In the genomic region with DNA sequence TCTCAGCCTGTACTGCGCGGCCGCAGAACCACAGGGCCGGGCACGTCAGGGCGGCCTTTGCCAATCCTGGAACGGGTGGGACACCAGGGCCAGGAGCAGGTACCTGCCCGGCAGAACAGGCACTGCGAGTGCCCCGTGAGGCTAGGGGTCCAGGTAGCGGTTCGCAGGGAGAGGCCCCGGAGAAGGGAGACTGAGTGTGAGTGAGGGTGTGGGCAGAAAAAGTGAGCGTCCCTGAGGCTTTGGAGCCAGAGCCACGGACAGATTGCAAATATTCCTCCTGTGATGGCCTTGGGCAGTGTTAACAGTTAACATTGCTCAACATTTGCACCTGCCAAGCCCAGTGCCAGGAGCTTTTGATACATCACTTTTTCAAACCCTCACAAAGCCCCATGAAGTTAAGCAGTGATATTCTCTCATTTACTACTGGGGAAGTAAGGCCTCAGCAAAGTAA, we compare ENCODE assay signal across 9 cellular contexts. TPM values are rescaled to one million over a fixed set of nuclear protein-coding genes. Genes with fewer than 3 reads are reported as not detected.
DNase-seq lines count a peak whose midpoint lies in the region; ATAC-seq and TF ChIP-seq lines count a peak whose summit lies in the region.
"Had no signal": no experiment of that assay in that cellular context is flagged by ENCODE, and none has a peak within 500 bp of the region (broad histone marks: within the 10 kb centered on the region; RNA-seq: fewer than 3 reads in every experiment).

No MANE protein-coding gene starts in this region.

- peaks cover 0 to 20% (median 0%) of the 10 kb centered on the region in 3 donors for H3K36me3 Mint-ChIP-seq in naive thymus-derived CD8-positive, alpha-beta T cell

- H3K36me3 ChIP-seq in right atrium auricular region: peaks cover 25% of the 10 kb centered on the region
- peaks cover 12% of the 10 kb centered on the region for H3K36me3 ChIP-seq in effector memory CD4-positive, alpha-beta T cell (ENCODE audit: control insufficient read depth, insufficient read depth, low read length)

- peak overlapping the region; percentile 75 to 93 (median 80) for H3K4me3 Mint-ChIP-seq in naive thymus-derived CD8-positive, alpha-beta T cell

- H3K27me3 ChIP-seq in right atrium auricular region: no peaks in the 10 kb centered on the region
- no peaks in the 10 kb centered on the region for H3K27me3 ChIP-seq in effector memory CD4-positive, alpha-beta T cell (replicated peaks; ENCODE audit: control insufficient read depth, insufficient read depth, low read length, poor library complexity, severe bottlenecking)

- peak overlapping the region; percentile 8 to 17 for H3K27ac ChIP-seq in right atrium auricular region
- no peak overlapping the region for H3K27ac ChIP-seq in effector memory CD4-positive, alpha-beta T cell (ENCODE audit: insufficient read depth, low read length, poor library complexity, severe bottlenecking)

- H3K4me3 ChIP-seq in right atrium auricular region: peak overlapping the region; percentile 27 to 51
- peak overlapping the region; percentile 58 for H3K4me3 ChIP-seq in effector memory CD4-positive, alpha-beta T cell (ENCODE audit: insufficient read depth, low read depth, low read length, poor library complexity, severe bottlenecking)

- no peaks in the 10 kb centered on the region for H3K9me3 Mint-ChIP-seq in naive thymus-derived CD8-positive, alpha-beta T cell

- no peak for ATAC-seq in naive thymus-derived CD8-positive, alpha-beta T cell
- ATAC-seq in GM18907 (IDR thresholded peaks at IDR 0.05; ENCODE audit: unreplicated experiment): no peak
- ATAC-seq in HG03457 (IDR thresholded peaks at IDR 0.05; ENCODE audit: unreplicated experiment): no peak
- ATAC-seq in HG02610 (IDR thresholded peaks at IDR 0.05; ENCODE audit: unreplicated experiment): no peak

- POLR2A ChIA-PET in naive thymus-derived CD8-positive, alpha-beta T cell (lab: Charles Lee): interaction anchor here (0.7 to 2.2 kb wide), 6 partner anchors 18 to 366 kb away, joined by 3 to 15 read pairs (median 6); a partner anchor contains a TSS

- intact Hi-C loops in cardiac septum (cut with DNase I): no loop called here

- H3K4me1 ChIP-seq in right atrium auricular region: peaks cover 0 to 18% of the 10 kb centered on the region in 2 donors
- peaks cover 11% of the 10 kb centered on the region for H3K4me1 ChIP-seq in effector memory CD4-positive, alpha-beta T cell (ENCODE audit: control insufficient read depth, insufficient read depth, low read length, poor library complexity, severe bottlenecking)

- peaks cover 0 to 2% (median 0%) of the 10 kb centered on the region in 5 donors for H3K27me3 Mint-ChIP-seq in naive thymus-derived CD8-positive, alpha-beta T cell

- no peaks in the 10 kb centered on the region for H3K9me3 ChIP-seq in right atrium auricular region
- no peaks in the 10 kb centered on the region for H3K9me3 ChIP-seq in effector memory CD4-positive, alpha-beta T cell (ENCODE audit: control insufficient read depth, low read length)

- peak overlapping the region in 3 of 10 donors; percentile 28 to 83 (median 73) for H3K27ac Mint-ChIP-seq in naive thymus-derived CD8-positive, alpha-beta T cell

- H3K4me1 Mint-ChIP-seq in naive thymus-derived CD8-positive, alpha-beta T cell: peaks cover 11 to 28% (median 21%) of the 10 kb centered on the region in 4 donors

- no peak for DNase-seq in right atrium auricular region (ENCODE audit: low spot score)
- DNase-seq in cardiac septum (ENCODE audit: low spot score): no peak
- DNase-seq in effector memory CD4-positive, alpha-beta T cell: no peak
- DNase-seq in naive thymus-derived CD8-positive, alpha-beta T cell: no peak
- no peak for DNase-seq in nucleus accumbens (lab: John Stamatoyannopoulos, UW)
- DNase-seq: HCEC 1CT had no signal

- no peak for TF ChIP-seq CTCF in right atrium auricular region (IDR thresholded peaks at IDR 0.05)

RNA-seq across cellular contexts. Expression of a gene that starts 0.5 kb away (rescaled TPM):
- total RNA-seq in right atrium auricular region: 1 to 10 TPM; 3.3 to 4.1 TPM
- total RNA-seq in cardiac septum: 0.30 TPM
- 1 to 10 TPM; 1.9 to 2.1 TPM for total RNA-seq in naive thymus-derived CD8-positive, alpha-beta T cell
- polyA plus RNA-seq in naive thymus-derived CD8-positive, alpha-beta T cell: under 1 TPM in 2 of 3 donors, not detected in 1; 0.19 to 0.34 TPM

RNA-seq across cellular contexts. Expression of a gene that starts 17.9 kb away (rescaled TPM):
- 10 to 100 TPM; 11.7 to 16.7 TPM for total RNA-seq in right atrium auricular region
- total RNA-seq in cardiac septum: 14.6 TPM
- total RNA-seq in naive thymus-derived CD8-positive, alpha-beta T cell: 10 to 100 TPM; 34.5 to 38.3 TPM
- 10 to 100 TPM; 17.6 to 30.8 (median 23.6) TPM for polyA plus RNA-seq in naive thymus-derived CD8-positive, alpha-beta T cell

RNA-seq across cellular contexts. Expression of a gene that starts 23.3 kb away (rescaled TPM):
- 10 to 100 TPM; 32.8 to 41.1 TPM for total RNA-seq in right atrium auricular region
- total RNA-seq in cardiac septum: 25.3 TPM
- 10 to 100 TPM; 27.0 to 32.4 TPM for total RNA-seq in naive thymus-derived CD8-positive, alpha-beta T cell
- 10 to 100 TPM; 11.6 to 29.8 (median 17.6) TPM for polyA plus RNA-seq in naive thymus-derived CD8-positive, alpha-beta T cell

RNA-seq across cellular contexts. Expression of a gene that starts 31.8 kb away (rescaled TPM):
- 10 to 100 TPM; 22.0 to 26.5 TPM for total RNA-seq in right atrium auricular region
- 19.8 TPM for total RNA-seq in cardiac septum
- total RNA-seq in naive thymus-derived CD8-positive, alpha-beta T cell: 100 to 1,000 TPM; 102 to 103 TPM
- polyA plus RNA-seq in naive thymus-derived CD8-positive, alpha-beta T cell: 100 to 1,000 TPM in 2 of 3 donors, 10 to 100 TPM in 1; 90.3 to 158 (median 124) TPM

RNA-seq across cellular contexts. Expression of a gene that starts 45.2 kb away (rescaled TPM):
- 1 to 10 TPM in 1 of 2 donors, not detected in 1; 1.6 TPM for total RNA-seq in right atrium auricular region
- not detected for total RNA-seq in cardiac septum
- total RNA-seq in naive thymus-derived CD8-positive, alpha-beta T cell: not detected
- polyA plus RNA-seq in naive thymus-derived CD8-positive, alpha-beta T cell: not detected
